ENCODE assay signal across 2 cellular contexts in genomic region chr14:93999573-93999972, GRCh38.
TF ChIP-seq lines count a peak whose summit lies in the region.

No MANE protein-coding gene starts in this region.

TF ChIP-seq in HepG2, 621 proteins besides CTCF, POLR2A, EP300 and RAD21:
- TF ChIP-seq AFF4 (CRISPR knock-in tag; IDR thresholded peaks at IDR 0.05): no peak
- no peak for TF ChIP-seq ZNF550 (CRISPR knock-in tag; IDR thresholded peaks at IDR 0.05; ENCODE audit: borderline replicate concordance)
- TF ChIP-seq XRCC5 (optimal IDR thresholded peaks at IDR 0.05; ENCODE audit: low read length): no peak
- peak; percentile 76 for TF ChIP-seq ZBTB33 (CRISPR knock-in tag; IDR thresholded peaks at IDR 0.05)
- TF ChIP-seq FOSL2 (CRISPR knock-in tag; IDR thresholded peaks at IDR 0.05): no peak
- peak; percentile 91 for TF ChIP-seq ZNF629 (CRISPR knock-in tag; conservative IDR thresholded peaks at IDR 0.05)
- TF ChIP-seq ZKSCAN1 (IDR thresholded peaks at IDR 0.05; ENCODE audit: low read length): peak; percentile 54; the same call in 1 of the 2 replicates

TF ChIP-seq in GM23338, 12 proteins besides CTCF, POLR2A, EP300 and RAD21:
- TF ChIP-seq CREB1 (CRISPR knock-in tag; IDR thresholded peaks at IDR 0.05; ENCODE audit: low read depth) (no peak), NANOG (IDR thresholded peaks at IDR 0.05; ENCODE audit: borderline replicate concordance) (no peak), ZNF114 (CRISPR knock-in tag; IDR thresholded peaks at IDR 0.05) (no peak), JUNB (IDR thresholded peaks at IDR 0.05; ENCODE audit: unreplicated experiment) (no peak)
